In genomic region chr7:66429498-66430163, GRCh38 we compare ENCODE assay signal across 16 cellular contexts.
A peak's percentile ranks its signal among the peaks of the same experiment; 100 is the strongest.
DNase-seq lines count a peak whose midpoint lies in the region; FAIRE-seq and TF ChIP-seq lines count a peak whose summit lies in the region.
"Had no signal": no experiment of that assay in that cellular context is flagged by ENCODE, and none has a peak within 500 bp of the region (broad histone marks: within the 10 kb centered on the region; RNA-seq: fewer than 3 reads in every experiment).

No MANE protein-coding gene starts in this region.

- H3K4me1 ChIP-seq in mesendoderm (ENCODE audit: control insufficient read depth, low read depth, low read length) (no peaks in the 10 kb centered on the region), spleen (no peaks in the 10 kb centered on the region)

- H3K27ac ChIP-seq in mesendoderm (ENCODE audit: low read depth, low read length) (no peak overlapping the region), spleen (no peak overlapping the region)
- H3K27ac ChIP-seq: BLaER1 treated with 17β-estradiol and CSF1 and Interleukin-3, amounts not matched to agents 10 nM and 100 nM; HL-60 had no signal

- no peaks in the 10 kb centered on the region for H3K27me3 ChIP-seq in mesendoderm (ENCODE audit: insufficient read depth, low read length, poor library complexity)
- no peaks in the 10 kb centered on the region for H3K27me3 ChIP-seq in spleen (replicated peaks in 1 of 7)
- H3K27me3 ChIP-seq: BLaER1 treated with 17β-estradiol and CSF1 and Interleukin-3, amounts not matched to agents 10 nM and 100 nM had no signal

- TF ChIP-seq POLR2A in spleen (IDR thresholded peaks at IDR 0.05): no peak
- TF ChIP-seq POLR2A in H54 (IDR thresholded peaks at IDR 0.05; ENCODE audit: low read depth, low read length): no peak

- intact Hi-C loops in spleen (cut with DNase I; ENCODE audit: low total_unique reads): no loop called here

- H2BK15ac ChIP-seq in mesendoderm (replicated peaks; ENCODE audit: low read depth): no peak overlapping the region

- no peak overlapping the region for H3K4ac ChIP-seq in mesendoderm (ENCODE audit: low read depth, low read length)

- H3K79me2 ChIP-seq in mesendoderm (ENCODE audit: control insufficient read depth, insufficient read depth, low read length): no peaks in the 10 kb centered on the region

- no CpG with 5 or more reads among the region's 4 CpGs for WGBS in mesendoderm (ENCODE audit: extremely low coverage, insufficient coverage, low lambda C conversion rate)
- 85 to 96% (median 88%) methylated on average over 4 of the region's 4 CpGs for WGBS in spleen, 5 donors

- H3K79me1 ChIP-seq in mesendoderm (ENCODE audit: low read length): no peaks in the 10 kb centered on the region

- H3K36me3 ChIP-seq in mesendoderm (ENCODE audit: control insufficient read depth, insufficient read depth, low read length) (no peaks in the 10 kb centered on the region), spleen (peaks cover 0 to 46% (median 3%) of the 10 kb centered on the region in 6 donors)

- no peak overlapping the region for H3K56ac ChIP-seq in mesendoderm (ENCODE audit: low read length)

- no peak overlapping the region for H3K9ac ChIP-seq in mesendoderm (ENCODE audit: low read length)
- H3K9ac ChIP-seq: BLaER1 treated with 17β-estradiol and CSF1 and Interleukin-3, amounts not matched to agents 10 nM and 100 nM had no signal

- H2BK5ac ChIP-seq in mesendoderm (ENCODE audit: low read length): no peak overlapping the region

- no peak overlapping the region for H3K4me3 ChIP-seq in choroid plexus epithelial cell (ENCODE audit: low read depth, low read length)
- H3K4me3 ChIP-seq in mesendoderm (ENCODE audit: low read length): no peak overlapping the region
- no peak overlapping the region for H3K4me3 ChIP-seq in spleen
- H3K4me3 ChIP-seq: BLaER1 treated with 17β-estradiol and CSF1 and Interleukin-3, amounts not matched to agents 10 nM and 100 nM had no signal

- H2BK120ac ChIP-seq in mesendoderm (ENCODE audit: low read depth, low read length): no peak overlapping the region

- H3K18ac ChIP-seq in mesendoderm (ENCODE audit: low read length): no peak overlapping the region

- no peak overlapping the region for H4K8ac ChIP-seq in mesendoderm (ENCODE audit: low read depth, low read length)

- H2AK5ac ChIP-seq in mesendoderm (ENCODE audit: low read length): no peak overlapping the region

- no peaks in the 10 kb centered on the region for H3K9me3 ChIP-seq in spleen
- H3K9me3 ChIP-seq: BLaER1 treated with 17β-estradiol and CSF1 and Interleukin-3, amounts not matched to agents 10 nM and 100 nM had no signal

- peak; percentile 23 for DNase-seq in DMS53 treated with DMSO at 0.1 percent for 48 hours (lab: John Stamatoyannopoulos, UW; ENCODE audit: unreplicated experiment)
- DNase-seq in M059J (ENCODE audit: low read depth): peak; percentile 17
- DNase-seq in choroid plexus epithelial cell (ENCODE audit: low read depth): peak; percentile 19
- DNase-seq in mesendoderm: peak; percentile 56
- DNase-seq in spleen: no peak
- DNase-seq in SW480 (ENCODE audit: low spot score): no peak
- DNase-seq in H54 (ENCODE audit: insufficient read length, low spot score): no peak
- no peak for DNase-seq in stimulated activated CD4-positive, alpha-beta T cell treated with anti-CD3 and anti-CD28 coated beads, Interleukin-1b, Interleukin-23, amount 100 ng/mL, for 48 hours
- DNase-seq: KBM-7, NCI-H1048, NCI-H146, NCI-H2081, NCI-H748 treated with DMSO at 0.1 percent for 48 hours had no signal

- no peak overlapping the region for H4K5ac ChIP-seq in mesendoderm (ENCODE audit: low read length)

- no peak for TF ChIP-seq CTCF in choroid plexus epithelial cell (conservative IDR thresholded peaks at IDR 0.05; ENCODE audit: low read depth, low read length)
- no peak for TF ChIP-seq CTCF in spleen (IDR thresholded peaks at IDR 0.05 in 8 of 11, conservative IDR thresholded peaks at IDR 0.05 in 3 of 11)

- no peak for FAIRE-seq in H54 (lab: Jason Lieb, UNC)
- FAIRE-seq: A204.1 had no signal

- H3K4me2 ChIP-seq in mesendoderm (ENCODE audit: low read length): no peak overlapping the region

- H3K23ac ChIP-seq in mesendoderm (ENCODE audit: low read length): no peak overlapping the region

Comparison
In these comparisons a context has a peak if more than half of its experiments do, and no peak if none do; other contexts are left out.
1. DNase-seq: peak in DMS53 treated with DMSO at 0.1 percent for 48 hours (single experiment), M059J (single experiment), choroid plexus epithelial cell (single experiment) and mesendoderm (single experiment); none in spleen (single experiment), SW480 (single experiment), H54 (single experiment) and stimulated activated CD4-positive, alpha-beta T cell treated with anti-CD3 and anti-CD28 coated beads, Interleukin-1b, Interleukin-23, amount 100 ng/mL, for 48 hours (single experiment).